Comparison of ENCODE assay signal across 2 cellular contexts in genomic region chr11:34345012-34345804, GRCh38.
TF ChIP-seq lines count a peak whose summit lies in the region.

No MANE protein-coding gene starts in this region.

TF ChIP-seq in A549, 52 proteins besides CTCF, POLR2A, EP300 and RAD21 (continued from another document and continues in another):
- TF ChIP-seq HMGXB4 (CRISPR knock-in tag; IDR thresholded peaks at IDR 0.05; ENCODE audit: borderline replicate concordance) (no peak), ZC3H11A (IDR thresholded peaks at IDR 0.05) (no peak), HDAC2 (IDR thresholded peaks at IDR 0.05) (no peak), PBX3 (IDR thresholded peaks at IDR 0.05) (peak; percentile 36; the same call in 1 of the 2 replicates), NR3C1 (IDR thresholded peaks at IDR 0.05) (no peak), KDM1A (IDR thresholded peaks at IDR 0.05; ENCODE audit: low read depth) (no peak), NFE2L2 (conservative IDR thresholded peaks at IDR 0.05; ENCODE audit: low read length) (no peak), RARB (CRISPR knock-in tag; IDR thresholded peaks at IDR 0.05) (no peak), SREBF2 (IDR thresholded peaks at IDR 0.05) (no peak), FOSB (CRISPR knock-in tag; IDR thresholded peaks at IDR 0.05) (no peak), MAFK (IDR thresholded peaks at IDR 0.05; ENCODE audit: partially characterized antibody) (no peak), CBX2 (IDR thresholded peaks at IDR 0.05; ENCODE audit: borderline replicate concordance, low read depth) (no peak), FOSL2 (IDR thresholded peaks at IDR 0.05) (peak; percentile 55; the same call in 1 of the 2 replicates), FOSL2 (CRISPR knock-in tag; IDR thresholded peaks at IDR 0.05) (peak; percentile 42), JUNB (IDR thresholded peaks at IDR 0.05) (peak; percentile 78), CEBPB (IDR thresholded peaks at IDR 0.05) (peak; percentile 90 to 96), RFX5 (IDR thresholded peaks at IDR 0.05) (no peak), TP53 (CRISPR knock-in tag; IDR thresholded peaks at IDR 0.05) (no peak), ATOH8 (CRISPR knock-in tag; IDR thresholded peaks at IDR 0.05; ENCODE audit: low read depth) (no peak), ELK1 (IDR thresholded peaks at IDR 0.05; ENCODE audit: low read depth, low read length) (no peak), BCL3 (IDR thresholded peaks at IDR 0.05) (peak; percentile 84; the same call in 2 of the 3 replicates), HOXB13 (CRISPR knock-in tag; IDR thresholded peaks at IDR 0.05; ENCODE audit: low read depth) (no peak), HEYL (CRISPR knock-in tag; IDR thresholded peaks at IDR 0.05) (no peak), FOXS1 (CRISPR knock-in tag; IDR thresholded peaks at IDR 0.05) (no peak), EHMT2 (IDR thresholded peaks at IDR 0.05; ENCODE audit: low read depth) (no peak), MYC (IDR thresholded peaks at IDR 0.05; ENCODE audit: borderline replicate concordance, low read length) (0 out of 2 replicates have a peak, but pooled peaks have one; percentile 63), TFCP2L1 (CRISPR knock-in tag; IDR thresholded peaks at IDR 0.05) (no peak), GATA3 (IDR thresholded peaks at IDR 0.05; ENCODE audit: borderline replicate concordance) (peak; percentile 85; the same call in 1 of the 2 replicates), HOXA7 (CRISPR knock-in tag; IDR thresholded peaks at IDR 0.05) (no peak), JUN (IDR thresholded peaks at IDR 0.05) (peak; percentile 71 to 78; a peak in 4 of 5 replicates)

TF ChIP-seq in HCT116, 20 proteins besides CTCF, POLR2A, EP300 and RAD21 (continued from another document):
- TF ChIP-seq REST (IDR thresholded peaks at IDR 0.05; ENCODE audit: low read depth) (no peak), MAX (IDR thresholded peaks at IDR 0.05) (peak; percentile 12; the same call in 1 of the 2 replicates)
